ENCODE assay signal across 1 cellular context in the genomic region with DNA sequence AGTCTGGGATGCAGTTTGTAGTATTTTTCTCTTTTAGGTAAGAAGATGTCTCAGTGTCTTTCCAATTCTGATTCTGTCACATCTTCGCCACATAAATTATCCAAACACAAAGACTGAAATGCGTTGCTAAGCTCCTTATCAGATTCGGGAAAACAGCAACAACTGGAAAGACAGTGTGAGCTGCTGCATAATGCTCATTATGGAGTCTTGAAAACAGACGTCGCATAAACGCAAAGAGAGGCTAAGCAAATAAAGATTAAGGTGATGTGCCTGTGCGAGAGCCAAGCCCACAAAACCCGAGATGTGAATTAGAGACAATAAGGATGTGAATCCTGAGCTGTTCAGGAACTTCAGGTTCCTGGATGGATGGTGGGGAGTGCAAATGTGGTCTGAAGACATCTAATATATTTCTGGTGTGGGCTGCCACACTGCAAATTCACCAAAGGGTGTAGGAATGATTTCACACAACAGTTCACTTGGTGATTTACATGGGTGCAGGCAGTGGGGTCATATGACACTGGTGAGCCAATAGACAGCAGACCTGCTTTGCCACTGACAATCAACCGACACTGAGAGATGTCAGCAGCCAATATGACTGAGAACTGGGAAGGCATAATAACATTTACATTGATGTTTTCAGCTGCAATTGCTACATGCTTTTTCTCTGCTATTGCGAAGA.
TF ChIP-seq lines count a peak whose summit lies in the region.

No MANE protein-coding gene starts in this region.

TF ChIP-seq in HEK293, 187 proteins besides CTCF, POLR2A, EP300 and RAD21 (continued from another document):
- no peak for TF ChIP-seq ZNF280C (tag by site-specific recombination; IDR thresholded peaks at IDR 0.05)
- TF ChIP-seq EGR2 (tag by site-specific recombination; IDR thresholded peaks at IDR 0.05; ENCODE audit: low read depth): no peak
